Comparison of ENCODE assay signal across 12 cellular contexts in the genomic region with DNA sequence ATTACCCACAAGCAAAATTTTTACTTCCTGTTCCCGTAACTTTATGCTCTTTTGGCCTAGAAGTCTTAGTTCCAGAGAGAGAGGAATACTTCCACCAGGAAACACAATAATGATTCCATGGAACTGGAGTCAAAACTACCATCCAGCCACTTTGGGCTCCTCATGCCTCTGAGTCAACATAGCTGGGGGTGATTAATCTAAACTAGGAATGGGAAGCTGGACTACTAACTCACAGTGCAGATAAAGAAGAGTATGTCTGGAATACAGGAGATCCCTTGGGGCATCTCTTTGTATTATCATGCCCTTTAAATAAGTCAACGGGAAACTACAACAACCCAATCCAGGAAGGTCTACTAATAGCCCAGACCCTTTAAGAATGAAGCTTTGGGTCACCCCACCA.
"Had no signal": no experiment of that assay in that cellular context is flagged by ENCODE, and none has a peak within 500 bp of the region (broad histone marks: within the 10 kb centered on the region; RNA-seq: fewer than 3 reads in every experiment).

No MANE protein-coding gene starts in this region.

- H3K27me3 ChIP-seq: sigmoid colon had no signal

- H3K9me3 ChIP-seq: lower lobe of right lung, sigmoid colon had no signal

- H3K27ac ChIP-seq: lower lobe of right lung, parathyroid adenoma, sigmoid colon had no signal

- ATAC-seq: left cardiac atrium; lower lobe of right lung; stimulated activated naive CD8-positive, alpha-beta T cell treated with anti-CD3 and anti-CD28 coated beads, Interleukin-15, amount 100 ng/mL, for 72 hours had no signal

- H3K36me3 ChIP-seq: sigmoid colon had no signal

- DNase-seq: activated CD4-positive, alpha-beta T cell treated with anti-CD3 and anti-CD28 coated beads, Interleukin-2, amount 50 U/mL, for 1 hour; activated naive CD4-positive, alpha-beta T cell; activated naive CD8-positive, alpha-beta T cell treated with anti-CD3 and anti-CD28 coated beads, Interleukin-2, amount 10 ng/mL, durations not matched to agents 7 days and 5 days; aorta; erythroblast; immature natural killer cell; left cardiac atrium; lower lobe of right lung; sigmoid colon; stimulated activated CD4-positive, alpha-beta T cell treated with anti-CD3 and anti-CD28 coated beads, Interleukin-1b, Interleukin-23, amount 100 ng/mL, for 48 hours; stimulated activated naive CD8-positive, alpha-beta T cell treated with anti-CD3 and anti-CD28 coated beads, Interleukin-15, amount 100 ng/mL, for 72 hours had no signal

- H3K4me3 ChIP-seq: lower lobe of right lung, sigmoid colon had no signal
